In the genomic region with DNA sequence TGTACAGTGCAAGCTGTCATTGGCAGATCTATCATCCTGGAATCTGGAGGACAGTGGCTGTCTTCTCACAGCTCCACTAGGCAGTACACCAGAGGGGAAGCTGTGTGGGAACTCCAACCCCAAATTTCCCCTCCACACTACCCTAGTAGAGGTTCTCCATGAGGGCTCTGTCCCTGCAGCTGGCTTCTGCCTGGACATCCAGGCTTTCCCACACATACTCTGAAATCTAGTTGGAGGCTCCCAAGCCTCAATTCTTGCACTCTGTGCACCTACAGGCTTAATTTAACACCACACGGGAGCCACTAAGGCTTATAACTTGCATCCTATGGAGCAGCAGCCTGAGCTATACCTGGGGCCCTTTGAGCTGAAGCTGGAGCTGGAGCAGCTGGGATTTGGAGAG, we compare ENCODE assay signal across 29 cellular contexts.
"Had no signal": no experiment of that assay in that cellular context is flagged by ENCODE, and none has a peak within 500 bp of the region (broad histone marks: within the 10 kb centered on the region; RNA-seq: fewer than 3 reads in every experiment).

No MANE protein-coding gene starts in this region.

- H3K4me3 ChIP-seq: pancreas, psoas muscle, smooth muscle cell, thoracic aorta had no signal

- ATAC-seq: left cardiac atrium; left ventricle myocardium superior; naive thymus-derived CD4-positive, alpha-beta T cell; pancreas; psoas muscle; T-helper 17 cell had no signal

- H3K27ac Mint-ChIP-seq: activated CD4-positive, alpha-beta memory T cell treated with anti-CD3 and anti-CD28 coated beads for 36 hours; activated CD4-positive, alpha-beta T cell treated with anti-CD3 and anti-CD28 coated beads, Interleukin-2, amount 10 ng/mL, durations not matched to agents 24 days and 14 days; activated naive CD4-positive, alpha-beta T cell treated with anti-CD3 and anti-CD28 coated beads, Interleukin-2, amount 10 ng/mL, durations not matched to agents 7 days and 5 days; activated naive CD8-positive, alpha-beta T cell treated with anti-CD3 and anti-CD28 coated beads, Interleukin-2, amount 10 ng/mL, durations not matched to agents 7 days and 5 days; activated T-helper 1 cell treated with anti-CD3 and anti-CD28 coated beads, Interleukin-12 subunit alpha, Interleukin-12 subunit beta, Interleukin-2, Interleukin-4 antibody, amounts not matched to agents 30 ng/mL and 10 ng/mL and 1 ng/mL, durations not matched to agents 14 hours and 24 hours and 36 hours; naive thymus-derived CD4-positive, alpha-beta T cell; T-helper 17 cell had no signal

- H3K4me3 Mint-ChIP-seq: activated CD4-positive, alpha-beta memory T cell treated with anti-CD3 and anti-CD28 coated beads for 36 hours; activated CD4-positive, alpha-beta T cell treated with anti-CD3 and anti-CD28 coated beads, Interleukin-2, amount 10 ng/mL, durations not matched to agents 24 days and 14 days; activated naive CD4-positive, alpha-beta T cell treated with anti-CD3 and anti-CD28 coated beads, Interleukin-2, amount 10 ng/mL, durations not matched to agents 7 days and 5 days; activated naive CD8-positive, alpha-beta T cell treated with anti-CD3 and anti-CD28 coated beads, Interleukin-2, amount 10 ng/mL, durations not matched to agents 7 days and 5 days; activated T-helper 1 cell treated with anti-CD3 and anti-CD28 coated beads, Interleukin-12 subunit alpha, Interleukin-12 subunit beta, Interleukin-2, Interleukin-4 antibody, amounts not matched to agents 30 ng/mL and 10 ng/mL and 1 ng/mL, durations not matched to agents 14 hours and 24 hours and 36 hours; central memory CD8-positive, alpha-beta T cell; T-helper 17 cell had no signal

- H3K4me1 Mint-ChIP-seq: activated CD4-positive, alpha-beta T cell treated with anti-CD3 and anti-CD28 coated beads, Interleukin-2, amount 10 ng/mL, durations not matched to agents 24 days and 14 days; activated naive CD4-positive, alpha-beta T cell treated with anti-CD3 and anti-CD28 coated beads, Interleukin-2, amount 10 ng/mL, durations not matched to agents 7 days and 5 days; activated naive CD8-positive, alpha-beta T cell treated with anti-CD3 and anti-CD28 coated beads, Interleukin-2, amount 10 ng/mL, durations not matched to agents 7 days and 5 days; central memory CD8-positive, alpha-beta T cell; naive thymus-derived CD4-positive, alpha-beta T cell; T-helper 17 cell had no signal

- H3K4me1 ChIP-seq: pancreas, psoas muscle had no signal

- DNase-seq: activated CD4-positive, alpha-beta memory T cell treated with anti-CD3 and anti-CD28 coated beads for 36 hours; activated CD4-positive, alpha-beta T cell treated with anti-CD3 and anti-CD28 coated beads, Interleukin-2, amount 10 ng/mL, durations not matched to agents 24 days and 14 days; activated CD4-positive, CD25-positive, alpha-beta regulatory T cell treated with anti-CD3 and anti-CD28 coated beads, Interleukin-2, amount 50 U/mL, for 72 hours; activated CD8-positive, alpha-beta memory T cell treated with anti-CD3 and anti-CD28 coated beads, Interleukin-2, amount 50 U/mL, for 4 hours; activated effector memory CD4-positive, alpha-beta T cell treated with anti-CD3 and anti-CD28 coated beads, Interleukin-2, amount 50 U/mL, for 16 hours; activated naive CD4-positive, alpha-beta T cell treated with anti-CD3 and anti-CD28 coated beads, Interleukin-2, amount 10 ng/mL, durations not matched to agents 7 days and 5 days; activated naive CD8-positive, alpha-beta T cell treated with anti-CD3 and anti-CD28 coated beads, Interleukin-2, amount 10 ng/mL, durations not matched to agents 7 days and 5 days; activated T-cell treated with anti-CD3 and anti-CD28 coated beads, Interleukin-2, amount 50 U/mL, for 1 hour; amygdala; dermis blood vessel endothelial cell; effector CD4-positive, alpha-beta T cell; glutamatergic neuron; left cardiac atrium; left ventricle myocardium superior; mammary epithelial cell; midbrain; naive thymus-derived CD4-positive, alpha-beta T cell; nucleus accumbens; pancreas; psoas muscle; stimulated activated CD4-positive, alpha-beta T cell treated with anti-CD3 and anti-CD28 coated beads, Interleukin-2, amount 100 ng/mL, for 24 hours; stimulated activated naive CD4-positive, alpha-beta T cell treated with Interleukin-2 at 50 U/mL for 16 hours; T-helper 17 cell; T1000; trophoblast cell had no signal

- H3K27ac ChIP-seq: pancreas, psoas muscle, thoracic aorta had no signal

- H3K27me3 Mint-ChIP-seq: activated CD4-positive, alpha-beta memory T cell treated with anti-CD3 and anti-CD28 coated beads for 36 hours; activated CD4-positive, alpha-beta T cell treated with anti-CD3 and anti-CD28 coated beads, Interleukin-2, amount 10 ng/mL, durations not matched to agents 24 days and 14 days; activated naive CD4-positive, alpha-beta T cell treated with anti-CD3 and anti-CD28 coated beads, Interleukin-2, amount 10 ng/mL, durations not matched to agents 7 days and 5 days; central memory CD8-positive, alpha-beta T cell; naive thymus-derived CD4-positive, alpha-beta T cell; T-helper 17 cell had no signal

- H3K27me3 ChIP-seq: pancreas had no signal
